Comparison of ENCODE assay signal across 12 cellular contexts in the genomic region with DNA sequence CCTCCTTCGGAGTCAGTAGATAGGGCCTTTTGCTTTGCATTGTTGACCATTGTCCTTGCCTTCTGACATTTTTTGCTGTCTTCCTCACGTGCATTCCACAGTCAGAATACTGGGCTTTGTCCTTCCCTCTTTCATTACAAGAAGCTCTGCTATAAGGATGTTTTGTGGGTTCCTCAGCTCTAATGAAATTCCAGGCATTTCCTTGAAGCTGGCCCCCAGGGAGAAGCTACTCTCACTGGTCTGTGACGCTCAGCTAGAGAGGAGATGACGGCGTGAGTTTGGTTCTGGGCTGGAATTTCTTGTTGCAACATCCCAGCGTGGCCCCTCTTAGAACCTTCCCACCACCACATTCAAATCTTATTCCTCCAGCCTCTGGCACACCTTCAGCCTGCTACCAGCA.
DNase-seq lines count a peak whose midpoint lies in the region; ATAC-seq and TF ChIP-seq lines count a peak whose summit lies in the region.
"Had no signal": no experiment of that assay in that cellular context is flagged by ENCODE, and none has a peak within 500 bp of the region (broad histone marks: within the 10 kb centered on the region; RNA-seq: fewer than 3 reads in every experiment).

No MANE protein-coding gene starts in this region.

- peak; percentile 73 for DNase-seq in ELR (ENCODE audit: low read depth)
- DNase-seq in SK-MEL-5 (ENCODE audit: low read depth, low spot score) = peak; percentile 62
- peak; percentile 77 for DNase-seq in fibroblast of villous mesenchyme (ENCODE audit: low read depth)
- DNase-seq in retinal pigment epithelial cell (ENCODE audit: low read depth) = peak; percentile 2
- DNase-seq in NCI-H1092 (lab: John Stamatoyannopoulos, UW) = no peak
- no peak for DNase-seq in Calu3
- DNase-seq in HuH-7 (ENCODE audit: low spot score) = no peak
- DNase-seq: activated T-cell treated with anti-CD3 and anti-CD28 coated beads, Interleukin-2, amount 50 U/mL, for 1 hour; foreskin keratinocyte had no signal

- H3K36me3 Mint-ChIP-seq in Calu3 (ENCODE audit: insufficient read depth, unreplicated experiment) = no peaks in the 10 kb centered on the region

- H3K4me3 Mint-ChIP-seq in Calu3 (ENCODE audit: low read depth, unreplicated experiment) = no peak overlapping the region

- intact Hi-C loops in Calu3 (cut with micrococcal nuclease; ENCODE audit: unreplicated experiment) = no loop called here

- H3K27me3 Mint-ChIP-seq in Calu3 (ENCODE audit: unreplicated experiment) = peaks cover 26% of the 10 kb centered on the region

- ATAC-seq in HG02759 (IDR thresholded peaks at IDR 0.05; ENCODE audit: unreplicated experiment) = no peak
- ATAC-seq: foreskin keratinocyte had no signal

- TF ChIP-seq CTCF in fibroblast of villous mesenchyme (IDR thresholded peaks at IDR 0.05; ENCODE audit: insufficient read depth, low read depth, low read length) (no peak), retinal pigment epithelial cell (conservative IDR thresholded peaks at IDR 0.05; ENCODE audit: low read depth, low read length) (no peak), Calu3 (IDR thresholded peaks at IDR 0.05; ENCODE audit: unreplicated experiment) (no peak)

- H3K27ac Mint-ChIP-seq in Calu3 (ENCODE audit: unreplicated experiment) = no peak overlapping the region

- CTCF ChIA-PET in Calu3 (lab: Charles Lee) = no interaction called here

- no peaks in the 10 kb centered on the region for H3K4me1 Mint-ChIP-seq in Calu3 (ENCODE audit: low read depth, unreplicated experiment)

- no peaks in the 10 kb centered on the region for H3K9me3 Mint-ChIP-seq in Calu3 (ENCODE audit: low read depth, unreplicated experiment)

- BruUV-seq in Calu3 (replicated peaks; lab: Mats Ljungman, UMichigan) = no TSS peak

- H3K4me3 ChIP-seq in fibroblast of villous mesenchyme (ENCODE audit: low read depth, low read length) = no peak overlapping the region
- H3K4me3 ChIP-seq in retinal pigment epithelial cell (ENCODE audit: low read length) = no peak overlapping the region
- H3K4me3 ChIP-seq: cardiac muscle cell, tibial nerve had no signal

- in situ Hi-C loops in SK-MEL-5 (cut with HindIII; ENCODE audit: low pct_unique_long_range_greater_than_20kb, low sequenced_read_pairs) = no loop called here

Comparison
In these comparisons a context has a peak if more than half of its experiments do, and no peak if none do; other contexts are left out.
1. DNase-seq: peak in ELR (single experiment), SK-MEL-5 (single experiment), fibroblast of villous mesenchyme (single experiment) and retinal pigment epithelial cell (single experiment); none in NCI-H1092 (single experiment), Calu3 (single experiment) and HuH-7 (single experiment).